In genomic region chr15:31486506-31486905, GRCh38 we compare ENCODE assay signal across 18 cellular contexts.
DNase-seq lines count a peak whose midpoint lies in the region; ATAC-seq and TF ChIP-seq lines count a peak whose summit lies in the region.
"Had no signal": no experiment of that assay in that cellular context is flagged by ENCODE, and none has a peak within 500 bp of the region (broad histone marks: within the 10 kb centered on the region; RNA-seq: fewer than 3 reads in every experiment).

No MANE protein-coding gene starts in this region.

- H3K36me3 ChIP-seq in right atrium auricular region: no peaks in the 10 kb centered on the region
- H3K36me3 ChIP-seq: ovary, right lobe of liver had no signal

- peaks cover 13% of the 10 kb centered on the region for H3K9me3 Mint-ChIP-seq in activated T-helper 2 cell treated with anti-CD3 and anti-CD28 coated beads, Interferon-gamma antibody, Interleukin-2, Interleukin-4, amounts not matched to agents 10 μg/mL and 5 μg/mL and 100 μg/mL, durations not matched to agents 14 hours and 24 hours and 36 hours
- peaks cover 0 to 9% (median 3%) of the 10 kb centered on the region in 9 donors for H3K9me3 Mint-ChIP-seq in naive thymus-derived CD8-positive, alpha-beta T cell
- H3K9me3 Mint-ChIP-seq: CD8-positive, alpha-beta T cell had no signal

- H3K4me1 Mint-ChIP-seq in activated T-helper 2 cell treated with anti-CD3 and anti-CD28 coated beads, Interferon-gamma antibody, Interleukin-2, Interleukin-4, amounts not matched to agents 10 μg/mL and 5 μg/mL and 100 μg/mL, durations not matched to agents 14 hours and 24 hours and 36 hours (ENCODE audit: low read depth): peaks cover 71% of the 10 kb centered on the region
- H3K4me1 Mint-ChIP-seq in naive thymus-derived CD8-positive, alpha-beta T cell: peaks cover 25 to 61% (median 49%) of the 10 kb centered on the region in 4 donors

- peak overlapping the region; percentile 40 for H3K27ac Mint-ChIP-seq in activated T-helper 2 cell treated with anti-CD3 and anti-CD28 coated beads, Interferon-gamma antibody, Interleukin-2, Interleukin-4, amounts not matched to agents 10 μg/mL and 5 μg/mL and 100 μg/mL, durations not matched to agents 14 hours and 24 hours and 36 hours
- H3K27ac Mint-ChIP-seq in naive thymus-derived CD8-positive, alpha-beta T cell: peak overlapping the region in 6 of 10 donors; percentile 24 to 69 (median 49)
- H3K27ac Mint-ChIP-seq: CD8-positive, alpha-beta T cell; memory B cell had no signal

- H3K4me3 Mint-ChIP-seq in activated T-helper 2 cell treated with anti-CD3 and anti-CD28 coated beads, Interferon-gamma antibody, Interleukin-2, Interleukin-4, amounts not matched to agents 10 μg/mL and 5 μg/mL and 100 μg/mL, durations not matched to agents 14 hours and 24 hours and 36 hours (ENCODE audit: low read depth): peak overlapping the region; percentile 14
- peak overlapping the region in 1 of 10 donors; percentile 19 for H3K4me3 Mint-ChIP-seq in naive thymus-derived CD8-positive, alpha-beta T cell
- H3K4me3 Mint-ChIP-seq: CD8-positive, alpha-beta T cell; memory B cell had no signal

- intact Hi-C loops in Right ventricle myocardium inferior (cut with DNase I): loop anchor here (10.0 kb wide), 1 partner anchor 122 kb away; no protein-coding TSS in a partner anchor
- intact Hi-C loops in activated T-helper 2 cell treated with anti-CD3 and anti-CD28 coated beads, Interferon-gamma antibody, Interleukin-2, Interleukin-4, amounts not matched to agents 10 μg/mL and 5 μg/mL and 100 μg/mL, durations not matched to agents 14 hours and 24 hours and 36 hours (cut with micrococcal nuclease): loop anchor here (5.0 to 10.0 kb wide), 3 partner anchors 139 to 492 kb away; partner anchors contain the start of gene MTMR10

- H3K4me1 ChIP-seq in right atrium auricular region: peaks cover 0 to 21% of the 10 kb centered on the region in 2 donors

- H3K27ac ChIP-seq in right atrium auricular region: no peak overlapping the region
- H3K27ac ChIP-seq: ovary, right lobe of liver had no signal

- no peak for TF ChIP-seq CTCF in right atrium auricular region (IDR thresholded peaks at IDR 0.05)

- no peaks in the 10 kb centered on the region for H3K27me3 Mint-ChIP-seq in activated T-helper 2 cell treated with anti-CD3 and anti-CD28 coated beads, Interferon-gamma antibody, Interleukin-2, Interleukin-4, amounts not matched to agents 10 μg/mL and 5 μg/mL and 100 μg/mL, durations not matched to agents 14 hours and 24 hours and 36 hours (ENCODE audit: low read depth)
- H3K27me3 Mint-ChIP-seq in naive thymus-derived CD8-positive, alpha-beta T cell: peaks cover 0 to 6% (median 0%) of the 10 kb centered on the region in 5 donors

- peaks cover 0 to 3% of the 10 kb centered on the region in 2 donors for H3K27me3 ChIP-seq in right atrium auricular region
- H3K27me3 ChIP-seq: ovary, right lobe of liver had no signal

- H3K36me3 Mint-ChIP-seq in activated T-helper 2 cell treated with anti-CD3 and anti-CD28 coated beads, Interferon-gamma antibody, Interleukin-2, Interleukin-4, amounts not matched to agents 10 μg/mL and 5 μg/mL and 100 μg/mL, durations not matched to agents 14 hours and 24 hours and 36 hours (ENCODE audit: low read depth): peaks cover 34% of the 10 kb centered on the region
- H3K36me3 Mint-ChIP-seq in naive thymus-derived CD8-positive, alpha-beta T cell: peaks cover 3 to 7% (median 6%) of the 10 kb centered on the region in 3 donors

- DNase-seq in right atrium auricular region (ENCODE audit: low spot score): peak; percentile 56
- DNase-seq in Right ventricle myocardium inferior (ENCODE audit: missing footprints): no peak
- no peak for DNase-seq in activated T-helper 2 cell treated with anti-CD3 and anti-CD28 coated beads, Interferon-gamma antibody, Interleukin-2, Interleukin-4, amounts not matched to agents 10 μg/mL and 5 μg/mL and 100 μg/mL, durations not matched to agents 14 hours and 24 hours and 36 hours (ENCODE audit: low spot score)
- DNase-seq in naive thymus-derived CD8-positive, alpha-beta T cell: peak in 1 of 10 donors; percentile 12
- no peak for DNase-seq in NCI-H226
- no peak for DNase-seq in 8988T
- DNase-seq in C1 segment of cervical spinal cord (lab: John Stamatoyannopoulos, UW): no peak
- DNase-seq: activated CD4-positive, alpha-beta T cell treated with anti-CD3 and anti-CD28 coated beads, Interleukin-2, amount 50 U/mL, for 1 hour; activated naive CD4-positive, alpha-beta T cell; amniotic stem cell; kidney glomerular epithelial cell; NCI-H748 treated with DMSO at 0.1 percent for 48 hours; stimulated activated CD4-positive, alpha-beta T cell treated with anti-CD3 and anti-CD28 coated beads, Interleukin-15, amount 100 ng/mL, for 24 hours had no signal

- POLR2A ChIA-PET in naive thymus-derived CD8-positive, alpha-beta T cell (lab: Charles Lee): interaction anchor here (1.3 to 5.4 kb wide), 8 partner anchors 49 to 285 kb away, joined by 4 to 63 read pairs (median 18); partner anchors contain the start of gene KLF13

- ATAC-seq in Right ventricle myocardium inferior (no peak), GM21367 (IDR thresholded peaks at IDR 0.05; ENCODE audit: unreplicated experiment) (no peak)
- ATAC-seq in naive thymus-derived CD8-positive, alpha-beta T cell: no peak
- ATAC-seq: CD8-positive, alpha-beta T cell; right lobe of liver had no signal

- H3K9me3 ChIP-seq in right atrium auricular region: no peaks in the 10 kb centered on the region
- H3K9me3 ChIP-seq: ovary, right lobe of liver had no signal

- H3K4me3 ChIP-seq in right atrium auricular region: no peak overlapping the region
- H3K4me3 ChIP-seq: ovary, right lobe of liver had no signal
